23 cellular contexts compared by ENCODE assay signal in the genomic region with DNA sequence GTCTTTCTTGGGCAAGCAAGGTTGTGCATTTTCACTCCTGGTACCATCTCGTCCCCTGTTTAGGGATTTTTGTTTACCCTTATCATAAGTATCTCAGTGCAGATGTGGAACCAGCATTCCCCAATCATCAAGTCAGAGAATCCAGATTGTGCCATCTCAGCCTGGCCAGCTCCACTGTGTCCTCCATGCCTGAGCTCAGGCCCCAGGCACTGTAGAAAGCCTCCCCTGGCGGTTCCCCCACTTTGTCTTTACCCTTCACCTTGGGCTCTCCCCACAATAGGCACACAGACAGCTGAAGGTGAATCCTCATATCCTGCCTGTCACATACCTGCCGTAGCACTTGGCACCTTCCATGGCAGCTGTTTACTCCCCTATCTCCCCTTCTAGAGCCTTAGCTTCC.
"Had no signal": no experiment of that assay in that cellular context is flagged by ENCODE, and none has a peak within 500 bp of the region (broad histone marks: within the 10 kb centered on the region; RNA-seq: fewer than 3 reads in every experiment).

No MANE protein-coding gene starts in this region.

- H3K27ac ChIP-seq: brain microvascular endothelial cell had no signal

- ATAC-seq: activated T-helper 17 cell treated with anti-CD3 and anti-CD28 coated beads, Interleukin-2, amount 50 U/mL, for 72 hours; T-helper 17 cell; WTC11 had no signal

- H3K4me1 Mint-ChIP-seq: activated T-helper 17 cell treated with anti-CD3 and anti-CD28 coated beads, Interleukin-2, amount 50 U/mL, for 72 hours; T-helper 17 cell had no signal

- H3K36me3 Mint-ChIP-seq: activated CD4-positive, alpha-beta memory T cell treated with anti-CD3 and anti-CD28 coated beads for 36 hours; activated naive CD8-positive, alpha-beta T cell; WTC11 had no signal

- H3K27ac Mint-ChIP-seq: activated CD4-positive, alpha-beta memory T cell treated with anti-CD3 and anti-CD28 coated beads for 36 hours; activated CD4-positive, alpha-beta T cell treated with anti-CD3 and anti-CD28 coated beads, Interleukin-2, amount 10 ng/mL, durations not matched to agents 7 days and 5 days; activated naive CD4-positive, alpha-beta T cell treated with anti-CD3 and anti-CD28 coated beads for 36 hours; activated naive CD8-positive, alpha-beta T cell; activated T-helper 17 cell treated with anti-CD3 and anti-CD28 coated beads, Interleukin-2, amount 50 U/mL, for 72 hours; T-helper 17 cell; WTC11 had no signal

- H3K9me3 Mint-ChIP-seq: activated CD4-positive, alpha-beta memory T cell treated with anti-CD3 and anti-CD28 coated beads for 36 hours; activated CD4-positive, alpha-beta T cell treated with anti-CD3 and anti-CD28 coated beads, Interleukin-2, amount 10 ng/mL, durations not matched to agents 7 days and 5 days; activated naive CD4-positive, alpha-beta T cell treated with anti-CD3 and anti-CD28 coated beads for 36 hours; activated T-helper 17 cell treated with anti-CD3 and anti-CD28 coated beads, Interleukin-2, amount 50 U/mL, for 72 hours; WTC11 had no signal

- H3K27me3 ChIP-seq: brain microvascular endothelial cell had no signal

- DNase-seq: activated CD4-positive, alpha-beta memory T cell treated with anti-CD3 and anti-CD28 coated beads for 36 hours; activated CD4-positive, alpha-beta T cell treated with anti-CD3 and anti-CD28 coated beads, Interleukin-2, amount 10 ng/mL, durations not matched to agents 7 days and 5 days; activated CD4-positive, CD25-positive, alpha-beta regulatory T cell treated with anti-CD3 and anti-CD28 coated beads, Interleukin-2, amount 50 U/mL, for 72 hours; activated gamma-delta T cell; activated naive CD4-positive, alpha-beta T cell treated with anti-CD3 and anti-CD28 coated beads for 36 hours; activated T-cell treated with anti-CD3 and anti-CD28 coated beads for 4 hours; activated T-cell treated with anti-CD3 and anti-CD28 coated beads, Interleukin-2, amount 50 U/mL, for 48 hours; brain microvascular endothelial cell; MG63; NCI-H1105; NCI-H1436; NCI-H1930; NCI-H2171; NCI-H2227 treated with DMSO at 0.1 percent for 48 hours; NCI-H446 treated with DMSO at 0.1 percent for 48 hours; NCI-H524 treated with DMSO at 0.1 percent for 48 hours; NCI-H774; SIG-M5; T-helper 17 cell; T-helper 9 cell had no signal

- H3K36me3 ChIP-seq: brain microvascular endothelial cell, MG63 had no signal

- H3K9me3 ChIP-seq: MG63 had no signal

- H3K4me3 Mint-ChIP-seq: activated CD4-positive, alpha-beta memory T cell treated with anti-CD3 and anti-CD28 coated beads for 36 hours; activated CD4-positive, alpha-beta T cell treated with anti-CD3 and anti-CD28 coated beads, Interleukin-2, amount 10 ng/mL, durations not matched to agents 7 days and 5 days; activated naive CD4-positive, alpha-beta T cell treated with anti-CD3 and anti-CD28 coated beads for 36 hours; activated naive CD8-positive, alpha-beta T cell; activated T-helper 17 cell treated with anti-CD3 and anti-CD28 coated beads, Interleukin-2, amount 50 U/mL, for 72 hours; T-helper 17 cell; WTC11 had no signal

- H3K4me3 ChIP-seq: MG63 had no signal
